Comparison of ENCODE assay signal across 1 cellular context in genomic region chr9:92147030-92147853, GRCh38.
TF ChIP-seq lines count a peak whose summit lies in the region.

No MANE protein-coding gene starts in this region.

TF ChIP-seq in GM12878, 131 proteins besides CTCF, POLR2A, EP300 and RAD21 (continued from another document and continues in another):
- TF ChIP-seq ELK1 (IDR thresholded peaks at IDR 0.05; ENCODE audit: low read depth, low read length) (no peak), STAT1 (conservative IDR thresholded peaks at IDR 0.05) (no peak), ZNF207 (IDR thresholded peaks at IDR 0.05; ENCODE audit: borderline replicate concordance) (no peak), MTA3 (IDR thresholded peaks at IDR 0.05; ENCODE audit: borderline replicate concordance, low read length) (no peak), FOXK2 (IDR thresholded peaks at IDR 0.05) (no peak), SIN3A (IDR thresholded peaks at IDR 0.05; ENCODE audit: low read depth, low read length) (no peak), LARP7 (IDR thresholded peaks at IDR 0.05) (no peak), ZNF217 (IDR thresholded peaks at IDR 0.05) (no peak), HDAC6 (IDR thresholded peaks at IDR 0.05; ENCODE audit: unreplicated experiment) (no peak), RBBP5 (conservative IDR thresholded peaks at IDR 0.05) (no peak), TAF1 (IDR thresholded peaks at IDR 0.05; ENCODE audit: borderline replicate concordance, low read depth, low read length) (peak; percentile 38; the same call in 1 of the 2 replicates), NR2C1 (IDR thresholded peaks at IDR 0.05) (no peak), SP1 (IDR thresholded peaks at IDR 0.05; ENCODE audit: low read depth, low read length) (no peak), E2F4 (IDR thresholded peaks at IDR 0.05; ENCODE audit: low read depth, low read length) (no peak), FOXM1 (IDR thresholded peaks at IDR 0.05; ENCODE audit: low read depth, low read length) (no peak), IRF4 (IDR thresholded peaks at IDR 0.05; ENCODE audit: low read depth, low read length) (no peak), BCL11A (IDR thresholded peaks at IDR 0.05; ENCODE audit: low read depth, low read length) (0 out of 2 replicates have a peak, but pooled peaks have one; percentile 18), E2F8 (IDR thresholded peaks at IDR 0.05; ENCODE audit: low read depth, partially characterized antibody) (no peak), SREBF2 (IDR thresholded peaks at IDR 0.05; ENCODE audit: low read length) (no peak), MEF2B (IDR thresholded peaks at IDR 0.05; ENCODE audit: partially characterized antibody, poor library complexity, severe bottlenecking) (no peak), BRCA1 (IDR thresholded peaks at IDR 0.05; ENCODE audit: low read depth, low read length) (no peak), RB1 (IDR thresholded peaks at IDR 0.05; ENCODE audit: borderline replicate concordance) (no peak)
- TF ChIP-seq, protein P1, sequence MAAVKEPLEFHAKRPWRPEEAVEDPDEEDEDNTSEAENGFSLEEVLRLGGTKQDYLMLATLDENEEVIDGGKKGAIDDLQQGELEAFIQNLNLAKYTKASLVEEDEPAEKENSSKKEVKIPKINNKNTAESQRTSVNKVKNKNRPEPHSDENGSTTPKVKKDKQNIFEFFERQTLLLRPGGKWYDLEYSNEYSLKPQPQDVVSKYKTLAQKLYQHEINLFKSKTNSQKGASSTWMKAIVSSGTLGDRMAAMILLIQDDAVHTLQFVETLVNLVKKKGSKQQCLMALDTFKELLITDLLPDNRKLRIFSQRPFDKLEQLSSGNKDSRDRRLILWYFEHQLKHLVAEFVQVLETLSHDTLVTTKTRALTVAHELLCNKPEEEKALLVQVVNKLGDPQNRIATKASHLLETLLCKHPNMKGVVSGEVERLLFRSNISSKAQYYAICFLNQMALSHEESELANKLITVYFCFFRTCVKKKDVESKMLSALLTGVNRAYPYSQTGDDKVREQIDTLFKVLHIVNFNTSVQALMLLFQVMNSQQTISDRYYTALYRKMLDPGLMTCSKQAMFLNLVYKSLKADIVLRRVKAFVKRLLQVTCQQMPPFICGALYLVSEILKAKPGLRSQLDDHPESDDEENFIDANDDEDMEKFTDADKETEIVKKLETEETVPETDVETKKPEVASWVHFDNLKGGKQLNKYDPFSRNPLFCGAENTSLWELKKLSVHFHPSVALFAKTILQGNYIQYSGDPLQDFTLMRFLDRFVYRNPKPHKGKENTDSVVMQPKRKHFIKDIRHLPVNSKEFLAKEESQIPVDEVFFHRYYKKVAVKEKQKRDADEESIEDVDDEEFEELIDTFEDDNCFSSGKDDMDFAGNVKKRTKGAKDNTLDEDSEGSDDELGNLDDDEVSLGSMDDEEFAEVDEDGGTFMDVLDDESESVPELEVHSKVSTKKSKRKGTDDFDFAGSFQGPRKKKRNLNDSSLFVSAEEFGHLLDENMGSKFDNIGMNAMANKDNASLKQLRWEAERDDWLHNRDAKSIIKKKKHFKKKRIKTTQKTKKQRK (IDR thresholded peaks at IDR 0.05; ENCODE audit: low read depth, low read length): no peak
- TF ChIP-seq, protein P2, sequence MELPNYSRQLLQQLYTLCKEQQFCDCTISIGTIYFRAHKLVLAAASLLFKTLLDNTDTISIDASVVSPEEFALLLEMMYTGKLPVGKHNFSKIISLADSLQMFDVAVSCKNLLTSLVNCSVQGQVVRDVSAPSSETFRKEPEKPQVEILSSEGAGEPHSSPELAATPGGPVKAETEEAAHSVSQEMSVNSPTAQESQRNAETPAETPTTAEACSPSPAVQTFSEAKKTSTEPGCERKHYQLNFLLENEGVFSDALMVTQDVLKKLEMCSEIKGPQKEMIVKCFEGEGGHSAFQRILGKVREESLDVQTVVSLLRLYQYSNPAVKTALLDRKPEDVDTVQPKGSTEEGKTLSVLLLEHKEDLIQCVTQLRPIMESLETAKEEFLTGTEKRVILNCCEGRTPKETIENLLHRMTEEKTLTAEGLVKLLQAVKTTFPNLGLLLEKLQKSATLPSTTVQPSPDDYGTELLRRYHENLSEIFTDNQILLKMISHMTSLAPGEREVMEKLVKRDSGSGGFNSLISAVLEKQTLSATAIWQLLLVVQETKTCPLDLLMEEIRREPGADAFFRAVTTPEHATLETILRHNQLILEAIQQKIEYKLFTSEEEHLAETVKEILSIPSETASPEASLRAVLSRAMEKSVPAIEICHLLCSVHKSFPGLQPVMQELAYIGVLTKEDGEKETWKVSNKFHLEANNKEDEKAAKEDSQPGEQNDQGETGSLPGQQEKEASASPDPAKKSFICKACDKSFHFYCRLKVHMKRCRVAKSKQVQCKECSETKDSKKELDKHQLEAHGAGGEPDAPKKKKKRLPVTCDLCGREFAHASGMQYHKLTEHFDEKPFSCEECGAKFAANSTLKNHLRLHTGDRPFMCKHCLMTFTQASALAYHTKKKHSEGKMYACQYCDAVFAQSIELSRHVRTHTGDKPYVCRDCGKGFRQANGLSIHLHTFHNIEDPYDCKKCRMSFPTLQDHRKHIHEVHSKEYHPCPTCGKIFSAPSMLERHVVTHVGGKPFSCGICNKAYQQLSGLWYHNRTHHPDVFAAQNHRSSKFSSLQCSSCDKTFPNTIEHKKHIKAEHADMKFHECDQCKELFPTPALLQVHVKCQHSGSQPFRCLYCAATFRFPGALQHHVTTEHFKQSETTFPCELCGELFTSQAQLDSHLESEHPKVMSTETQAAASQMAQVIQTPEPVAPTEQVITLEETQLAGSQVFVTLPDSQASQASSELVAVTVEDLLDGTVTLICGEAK (IDR thresholded peaks at IDR 0.05; ENCODE audit: borderline replicate concordance): no peak
- TF ChIP-seq, protein P3, sequence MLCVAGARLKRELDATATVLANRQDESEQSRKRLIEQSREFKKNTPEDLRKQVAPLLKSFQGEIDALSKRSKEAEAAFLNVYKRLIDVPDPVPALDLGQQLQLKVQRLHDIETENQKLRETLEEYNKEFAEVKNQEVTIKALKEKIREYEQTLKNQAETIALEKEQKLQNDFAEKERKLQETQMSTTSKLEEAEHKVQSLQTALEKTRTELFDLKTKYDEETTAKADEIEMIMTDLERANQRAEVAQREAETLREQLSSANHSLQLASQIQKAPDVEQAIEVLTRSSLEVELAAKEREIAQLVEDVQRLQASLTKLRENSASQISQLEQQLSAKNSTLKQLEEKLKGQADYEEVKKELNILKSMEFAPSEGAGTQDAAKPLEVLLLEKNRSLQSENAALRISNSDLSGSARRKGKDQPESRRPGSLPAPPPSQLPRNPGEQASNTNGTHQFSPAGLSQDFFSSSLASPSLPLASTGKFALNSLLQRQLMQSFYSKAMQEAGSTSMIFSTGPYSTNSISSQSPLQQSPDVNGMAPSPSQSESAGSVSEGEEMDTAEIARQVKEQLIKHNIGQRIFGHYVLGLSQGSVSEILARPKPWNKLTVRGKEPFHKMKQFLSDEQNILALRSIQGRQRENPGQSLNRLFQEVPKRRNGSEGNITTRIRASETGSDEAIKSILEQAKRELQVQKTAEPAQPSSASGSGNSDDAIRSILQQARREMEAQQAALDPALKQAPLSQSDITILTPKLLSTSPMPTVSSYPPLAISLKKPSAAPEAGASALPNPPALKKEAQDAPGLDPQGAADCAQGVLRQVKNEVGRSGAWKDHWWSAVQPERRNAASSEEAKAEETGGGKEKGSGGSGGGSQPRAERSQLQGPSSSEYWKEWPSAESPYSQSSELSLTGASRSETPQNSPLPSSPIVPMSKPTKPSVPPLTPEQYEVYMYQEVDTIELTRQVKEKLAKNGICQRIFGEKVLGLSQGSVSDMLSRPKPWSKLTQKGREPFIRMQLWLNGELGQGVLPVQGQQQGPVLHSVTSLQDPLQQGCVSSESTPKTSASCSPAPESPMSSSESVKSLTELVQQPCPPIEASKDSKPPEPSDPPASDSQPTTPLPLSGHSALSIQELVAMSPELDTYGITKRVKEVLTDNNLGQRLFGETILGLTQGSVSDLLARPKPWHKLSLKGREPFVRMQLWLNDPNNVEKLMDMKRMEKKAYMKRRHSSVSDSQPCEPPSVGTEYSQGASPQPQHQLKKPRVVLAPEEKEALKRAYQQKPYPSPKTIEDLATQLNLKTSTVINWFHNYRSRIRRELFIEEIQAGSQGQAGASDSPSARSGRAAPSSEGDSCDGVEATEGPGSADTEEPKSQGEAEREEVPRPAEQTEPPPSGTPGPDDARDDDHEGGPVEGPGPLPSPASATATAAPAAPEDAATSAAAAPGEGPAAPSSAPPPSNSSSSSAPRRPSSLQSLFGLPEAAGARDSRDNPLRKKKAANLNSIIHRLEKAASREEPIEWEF (IDR thresholded peaks at IDR 0.05; ENCODE audit: insufficient replicate concordance, low read depth, low read length): no peak
- TF ChIP-seq, protein P4, sequence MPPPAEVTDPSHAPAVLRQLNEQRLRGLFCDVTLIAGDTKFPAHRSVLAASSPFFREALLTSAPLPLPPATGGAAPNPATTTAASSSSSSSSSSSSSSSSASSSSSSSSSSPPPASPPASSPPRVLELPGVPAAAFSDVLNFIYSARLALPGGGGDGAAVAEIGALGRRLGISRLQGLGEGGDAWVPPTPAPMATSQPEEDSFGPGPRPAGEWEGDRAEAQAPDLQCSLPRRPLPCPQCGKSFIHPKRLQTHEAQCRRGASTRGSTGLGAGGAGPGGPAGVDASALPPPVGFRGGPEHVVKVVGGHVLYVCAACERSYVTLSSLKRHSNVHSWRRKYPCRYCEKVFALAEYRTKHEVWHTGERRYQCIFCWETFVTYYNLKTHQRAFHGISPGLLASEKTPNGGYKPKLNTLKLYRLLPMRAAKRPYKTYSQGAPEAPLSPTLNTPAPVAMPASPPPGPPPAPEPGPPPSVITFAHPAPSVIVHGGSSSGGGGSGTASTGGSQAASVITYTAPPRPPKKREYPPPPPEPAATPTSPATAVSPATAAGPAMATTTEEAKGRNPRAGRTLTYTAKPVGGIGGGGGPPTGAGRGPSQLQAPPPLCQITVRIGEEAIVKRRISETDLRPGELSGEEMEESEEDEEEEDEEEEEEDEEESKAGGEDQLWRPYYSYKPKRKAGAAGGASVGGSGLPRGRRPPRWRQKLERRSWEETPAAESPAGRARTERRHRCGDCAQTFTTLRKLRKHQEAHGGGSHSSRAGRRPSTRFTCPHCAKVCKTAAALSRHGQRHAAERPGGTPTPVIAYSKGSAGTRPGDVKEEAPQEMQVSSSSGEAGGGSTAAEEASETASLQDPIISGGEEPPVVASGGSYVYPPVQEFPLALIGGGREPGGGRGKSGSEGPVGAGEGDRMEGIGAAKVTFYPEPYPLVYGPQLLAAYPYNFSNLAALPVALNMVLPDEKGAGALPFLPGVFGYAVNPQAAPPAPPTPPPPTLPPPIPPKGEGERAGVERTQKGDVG (CRISPR knock-in tag; IDR thresholded peaks at IDR 0.05): no peak
- TF ChIP-seq, protein P5, sequence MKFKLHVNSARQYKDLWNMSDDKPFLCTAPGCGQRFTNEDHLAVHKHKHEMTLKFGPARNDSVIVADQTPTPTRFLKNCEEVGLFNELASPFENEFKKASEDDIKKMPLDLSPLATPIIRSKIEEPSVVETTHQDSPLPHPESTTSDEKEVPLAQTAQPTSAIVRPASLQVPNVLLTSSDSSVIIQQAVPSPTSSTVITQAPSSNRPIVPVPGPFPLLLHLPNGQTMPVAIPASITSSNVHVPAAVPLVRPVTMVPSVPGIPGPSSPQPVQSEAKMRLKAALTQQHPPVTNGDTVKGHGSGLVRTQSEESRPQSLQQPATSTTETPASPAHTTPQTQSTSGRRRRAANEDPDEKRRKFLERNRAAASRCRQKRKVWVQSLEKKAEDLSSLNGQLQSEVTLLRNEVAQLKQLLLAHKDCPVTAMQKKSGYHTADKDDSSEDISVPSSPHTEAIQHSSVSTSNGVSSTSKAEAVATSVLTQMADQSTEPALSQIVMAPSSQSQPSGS (IDR thresholded peaks at IDR 0.05; ENCODE audit: low read length): no peak
- TF ChIP-seq, protein P6, sequence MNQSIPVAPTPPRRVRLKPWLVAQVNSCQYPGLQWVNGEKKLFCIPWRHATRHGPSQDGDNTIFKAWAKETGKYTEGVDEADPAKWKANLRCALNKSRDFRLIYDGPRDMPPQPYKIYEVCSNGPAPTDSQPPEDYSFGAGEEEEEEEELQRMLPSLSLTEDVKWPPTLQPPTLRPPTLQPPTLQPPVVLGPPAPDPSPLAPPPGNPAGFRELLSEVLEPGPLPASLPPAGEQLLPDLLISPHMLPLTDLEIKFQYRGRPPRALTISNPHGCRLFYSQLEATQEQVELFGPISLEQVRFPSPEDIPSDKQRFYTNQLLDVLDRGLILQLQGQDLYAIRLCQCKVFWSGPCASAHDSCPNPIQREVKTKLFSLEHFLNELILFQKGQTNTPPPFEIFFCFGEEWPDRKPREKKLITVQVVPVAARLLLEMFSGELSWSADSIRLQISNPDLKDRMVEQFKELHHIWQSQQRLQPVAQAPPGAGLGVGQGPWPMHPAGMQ (IDR thresholded peaks at IDR 0.05; ENCODE audit: borderline replicate concordance): no peak
